8 cellular contexts compared by ENCODE assay signal in genomic region chr1:151832318-151832984, GRCh38. TPM values are rescaled to one million over a fixed set of nuclear protein-coding genes. Genes with fewer than 3 reads are reported as not detected.
A peak's percentile ranks its signal among the peaks of the same experiment; 100 is the strongest.
DNase-seq lines count a peak whose midpoint lies in the region; TF ChIP-seq lines count a peak whose summit lies in the region.

No MANE protein-coding gene starts in this region.

- H2BK120ac ChIP-seq in mesendoderm (ENCODE audit: low read depth, low read length) = no peak overlapping the region

- peak overlapping the region; percentile 20 to 79 for H3K4me3 ChIP-seq in mucosa of rectum (ENCODE audit: low read length in 2 of 2)
- H3K4me3 ChIP-seq in mesendoderm (ENCODE audit: low read length) = no peak overlapping the region
- H3K4me3 ChIP-seq in spleen = no peak overlapping the region

- H3K36me3 ChIP-seq in mucosa of rectum (ENCODE audit: control insufficient read depth in 2 of 2, insufficient read depth in 2 of 2, low read length in 2 of 2) (peaks cover 0 to 2% of the 10 kb centered on the region in 2 donors), mesendoderm (ENCODE audit: control insufficient read depth, insufficient read depth, low read length) (no peaks in the 10 kb centered on the region), spleen (no peaks in the 10 kb centered on the region)

- H3K23ac ChIP-seq in mesendoderm (ENCODE audit: low read length) = no peak overlapping the region

- H2BK15ac ChIP-seq in mesendoderm (replicated peaks; ENCODE audit: low read depth) = no peak overlapping the region

- H3K27ac ChIP-seq in C4-2B (peak overlapping the region; percentile 86), mucosa of rectum (ENCODE audit: low read depth in 2 of 2, low read length in 2 of 2) (peak overlapping the region; percentile 89 to 92), mesendoderm (ENCODE audit: low read depth, low read length) (no peak overlapping the region), spleen (peak overlapping the region in 1 of 8 donors; percentile 14)

- no peak overlapping the region for H3K18ac ChIP-seq in mesendoderm (ENCODE audit: low read length)

- DNase-seq in NCI-H1105 (lab: John Stamatoyannopoulos, UW) (peak; percentile 91), cerebellar cortex (ENCODE audit: low spot score) (peak; percentile 86), mesendoderm (no peak), spleen (no peak), COLO829 (ENCODE audit: low spot score) (no peak)
- DNase-seq in activated CD4-positive, CD25-positive, alpha-beta regulatory T cell treated with anti-CD3 and anti-CD28 coated beads, Interleukin-2, amount 50 U/mL, for 72 hours = no peak

- no peak overlapping the region for H2BK5ac ChIP-seq in mesendoderm (ENCODE audit: low read length)

- TF ChIP-seq CTCF in C4-2B (conservative IDR thresholded peaks at IDR 0.05) (no peak), spleen (IDR thresholded peaks at IDR 0.05 in 8 of 11, conservative IDR thresholded peaks at IDR 0.05 in 3 of 11) (no peak)

- no peak overlapping the region for H4K5ac ChIP-seq in mesendoderm (ENCODE audit: low read length)

- H4K8ac ChIP-seq in mesendoderm (ENCODE audit: low read depth, low read length) = no peak overlapping the region

- H3K9me3 ChIP-seq in mucosa of rectum (ENCODE audit: control insufficient read depth in 2 of 2, low read length in 2 of 2) (no peaks in the 10 kb centered on the region), spleen (no peaks in the 10 kb centered on the region)

- H3K4ac ChIP-seq in mesendoderm (ENCODE audit: low read depth, low read length) = no peak overlapping the region

- WGBS in mesendoderm (ENCODE audit: extremely low coverage, insufficient coverage, low lambda C conversion rate) = no CpG with 5 or more reads among the region's 10 CpGs
- 61 to 78% (median 74%) methylated on average over 9 to 10 of the region's 10 CpGs for WGBS in spleen, 5 donors

- H3K4me2 ChIP-seq in mesendoderm (ENCODE audit: low read length) = no peak overlapping the region

- H2AK5ac ChIP-seq in mesendoderm (ENCODE audit: low read length) = no peak overlapping the region

- H3K56ac ChIP-seq in mesendoderm (ENCODE audit: low read length) = no peak overlapping the region

- H3K4me1 ChIP-seq in mucosa of rectum (ENCODE audit: control insufficient read depth in 2 of 2, insufficient read depth in 2 of 2, low read length in 2 of 2) (peaks cover 48 to 61% of the 10 kb centered on the region in 2 donors), mesendoderm (ENCODE audit: control insufficient read depth, low read depth, low read length) (peaks cover 23% of the 10 kb centered on the region), spleen (peaks cover 6 to 60% (median 35%) of the 10 kb centered on the region in 6 donors)

- intact Hi-C loops in spleen (cut with DNase I; ENCODE audit: low total_unique reads) = loop anchor here (10.0 kb wide), 1 partner anchor 238 kb away; no protein-coding TSS in a partner anchor

- H3K9ac ChIP-seq in mucosa of rectum (ENCODE audit: low read depth in 1 of 2, low read length in 2 of 2) (peak overlapping the region; percentile 56 to 84), mesendoderm (ENCODE audit: low read length) (no peak overlapping the region)

- H3K79me2 ChIP-seq in mesendoderm (ENCODE audit: control insufficient read depth, insufficient read depth, low read length) = no peaks in the 10 kb centered on the region

- no peaks in the 10 kb centered on the region for H3K79me1 ChIP-seq in mesendoderm (ENCODE audit: low read length)

- no peak for TF ChIP-seq POLR2A in spleen (IDR thresholded peaks at IDR 0.05)

- H3K27me3 ChIP-seq in mucosa of rectum (ENCODE audit: control insufficient read depth in 2 of 2, insufficient read depth in 2 of 2, low read length in 2 of 2) (no peaks in the 10 kb centered on the region), mesendoderm (ENCODE audit: insufficient read depth, low read length, poor library complexity) (no peaks in the 10 kb centered on the region), spleen (replicated peaks in 1 of 7) (peaks cover 0 to 19% (median 4%) of the 10 kb centered on the region in 7 donors)

RNA-seq across cellular contexts. Expression of gene RORC, which starts 0.8 kb away (rescaled TPM):
- polyA plus RNA-seq in mesendoderm (2013, experiment 1 of 2) = 0.25 TPM
- 0.25 TPM for polyA plus RNA-seq in mesendoderm (2013, experiment 2 of 2)
- total RNA-seq in spleen = 1 to 10 TPM in 6 of 7 donors, under 1 TPM in 1; 0.85 to 4.1 (median 2.3) TPM
- under 1 TPM; 0.14 to 0.78 (median 0.51) TPM for polyA plus RNA-seq in spleen

RNA-seq across cellular contexts. Expression of gene C2CD4D, which starts 7.2 kb away (rescaled TPM):
- polyA plus RNA-seq in mesendoderm (2013, experiment 1 of 2) = 0.63 TPM
- 0.55 TPM for polyA plus RNA-seq in mesendoderm (2013, experiment 2 of 2)
- total RNA-seq in spleen = under 1 TPM in 1 of 7 donors, not detected in 6; 0.51 TPM
- under 1 TPM in 2 of 3 donors, not detected in 1; 0.03 to 0.07 TPM for polyA plus RNA-seq in spleen

RNA-seq across cellular contexts. Expression of gene THEM5, which starts 21.1 kb away (rescaled TPM):
- not detected for polyA plus RNA-seq in mesendoderm (2013, experiment 1 of 2)
- polyA plus RNA-seq in mesendoderm (2013, experiment 2 of 2) = not detected
- total RNA-seq in spleen = under 1 TPM in 1 of 7 donors, not detected in 6; 0.47 TPM
- not detected for polyA plus RNA-seq in spleen

RNA-seq across cellular contexts. Expression of gene LINGO4, which starts 27.2 kb away (rescaled TPM):
- polyA plus RNA-seq in mesendoderm (2013, experiment 1 of 2) = not detected
- 0.01 TPM for polyA plus RNA-seq in mesendoderm (2013, experiment 2 of 2)
- under 1 TPM in 4 of 7 donors, not detected in 3; 0.13 to 0.36 (median 0.28) TPM for total RNA-seq in spleen
- under 1 TPM in 2 of 3 donors, not detected in 1; 0.04 to 0.06 TPM for polyA plus RNA-seq in spleen

RNA-seq across cellular contexts. Expression of gene TDRKH, which starts 42.2 kb away (rescaled TPM):
- polyA plus RNA-seq in mesendoderm (2013, experiment 1 of 2) = 11.8 TPM
- 11.6 TPM for polyA plus RNA-seq in mesendoderm (2013, experiment 2 of 2)
- 10 to 100 TPM; 10.9 to 21.6 (median 13.0) TPM for total RNA-seq in spleen
- 1 to 10 TPM; 3.1 to 4.7 (median 3.2) TPM for polyA plus RNA-seq in spleen

Comparison
In these comparisons a context has a peak if more than half of its experiments do, and no peak if none do; other contexts are left out.
1. DNase-seq: peak in NCI-H1105 (single experiment) and cerebellar cortex (single experiment); none in mesendoderm (single experiment), activated CD4-positive, CD25-positive, alpha-beta regulatory T cell treated with anti-CD3 and anti-CD28 coated beads, Interleukin-2, amount 50 U/mL, for 72 hours (single experiment), spleen (single experiment) and COLO829 (single experiment).
2. H3K4me3 ChIP-seq: peak in mucosa of rectum (2 of 2); none in mesendoderm (single experiment) and spleen (0 of 8).